In the genomic region with DNA sequence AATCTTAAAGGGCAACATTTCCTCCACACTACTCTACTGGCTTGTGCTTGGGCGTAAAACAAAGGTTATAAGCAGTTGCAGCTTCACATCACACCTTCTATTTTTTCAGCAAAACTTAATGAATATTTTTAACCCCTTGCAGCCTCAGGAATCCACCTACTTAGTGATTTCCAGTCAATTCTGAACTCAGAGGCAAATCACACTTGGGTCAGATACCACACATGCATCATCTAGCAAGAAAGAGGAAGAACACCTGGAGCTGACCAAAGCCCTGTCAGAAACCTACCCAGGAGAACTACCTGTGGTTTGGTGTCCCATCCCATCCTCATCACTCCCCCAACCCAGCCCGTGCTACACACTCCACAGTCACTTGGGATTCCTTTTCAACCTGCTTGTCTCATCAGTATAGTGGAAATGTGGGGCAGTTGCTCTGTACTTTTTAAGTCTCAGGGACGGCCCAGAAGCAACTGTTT, we compare ENCODE assay signal across 1 cellular context.
TF ChIP-seq lines count a peak whose summit lies in the region.

No MANE protein-coding gene starts in this region.

TF ChIP-seq in K562, 482 proteins besides CTCF, POLR2A, EP300 and RAD21 (continued from another document):
- TF ChIP-seq, protein P1, sequence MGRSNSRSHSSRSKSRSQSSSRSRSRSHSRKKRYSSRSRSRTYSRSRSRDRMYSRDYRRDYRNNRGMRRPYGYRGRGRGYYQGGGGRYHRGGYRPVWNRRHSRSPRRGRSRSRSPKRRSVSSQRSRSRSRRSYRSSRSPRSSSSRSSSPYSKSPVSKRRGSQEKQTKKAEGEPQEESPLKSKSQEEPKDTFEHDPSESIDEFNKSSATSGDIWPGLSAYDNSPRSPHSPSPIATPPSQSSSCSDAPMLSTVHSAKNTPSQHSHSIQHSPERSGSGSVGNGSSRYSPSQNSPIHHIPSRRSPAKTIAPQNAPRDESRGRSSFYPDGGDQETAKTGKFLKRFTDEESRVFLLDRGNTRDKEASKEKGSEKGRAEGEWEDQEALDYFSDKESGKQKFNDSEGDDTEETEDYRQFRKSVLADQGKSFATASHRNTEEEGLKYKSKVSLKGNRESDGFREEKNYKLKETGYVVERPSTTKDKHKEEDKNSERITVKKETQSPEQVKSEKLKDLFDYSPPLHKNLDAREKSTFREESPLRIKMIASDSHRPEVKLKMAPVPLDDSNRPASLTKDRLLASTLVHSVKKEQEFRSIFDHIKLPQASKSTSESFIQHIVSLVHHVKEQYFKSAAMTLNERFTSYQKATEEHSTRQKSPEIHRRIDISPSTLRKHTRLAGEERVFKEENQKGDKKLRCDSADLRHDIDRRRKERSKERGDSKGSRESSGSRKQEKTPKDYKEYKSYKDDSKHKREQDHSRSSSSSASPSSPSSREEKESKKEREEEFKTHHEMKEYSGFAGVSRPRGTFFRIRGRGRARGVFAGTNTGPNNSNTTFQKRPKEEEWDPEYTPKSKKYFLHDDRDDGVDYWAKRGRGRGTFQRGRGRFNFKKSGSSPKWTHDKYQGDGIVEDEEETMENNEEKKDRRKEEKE (IDR thresholded peaks at IDR 0.05; ENCODE audit: borderline replicate concordance in 1 of 2, control insufficient read depth in 1 of 2, low read depth in 2 of 2, low read length in 1 of 2): no peak
- TF ChIP-seq, protein P2, sequence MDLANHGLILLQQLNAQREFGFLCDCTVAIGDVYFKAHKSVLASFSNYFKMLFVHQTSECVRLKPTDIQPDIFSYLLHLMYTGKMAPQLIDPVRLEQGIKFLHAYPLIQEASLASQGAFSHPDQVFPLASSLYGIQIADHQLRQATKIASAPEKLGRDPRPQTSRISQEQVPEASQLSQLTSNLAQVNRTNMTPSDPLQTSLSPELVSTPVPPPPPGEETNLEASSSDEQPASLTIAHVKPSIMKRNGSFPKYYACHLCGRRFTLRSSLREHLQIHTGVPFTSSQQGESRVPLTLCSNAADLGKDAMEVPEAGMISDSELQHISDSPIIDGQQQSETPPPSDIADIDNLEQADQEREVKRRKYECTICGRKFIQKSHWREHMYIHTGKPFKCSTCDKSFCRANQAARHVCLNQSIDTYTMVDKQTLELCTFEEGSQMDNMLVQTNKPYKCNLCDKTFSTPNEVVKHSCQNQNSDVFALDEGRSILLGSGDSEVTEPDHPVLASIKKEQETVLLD (IDR thresholded peaks at IDR 0.05): no peak
- TF ChIP-seq NR4A1 (CRISPR knock-in tag; IDR thresholded peaks at IDR 0.05) (no peak), NR4A1 (tag; IDR thresholded peaks at IDR 0.05) (no peak), TCF7 (IDR thresholded peaks at IDR 0.05; ENCODE audit: borderline replicate concordance) (no peak), SRSF3 (IDR thresholded peaks at IDR 0.05; ENCODE audit: insufficient read depth, low read length) (no peak), ZNF133 (CRISPR knock-in tag; IDR thresholded peaks at IDR 0.05) (no peak), MTA1 (IDR thresholded peaks at IDR 0.05; ENCODE audit: borderline replicate concordance) (no peak), ZNF146 (CRISPR knock-in tag; IDR thresholded peaks at IDR 0.05; ENCODE audit: unreplicated experiment) (no peak), ETV6 (IDR thresholded peaks at IDR 0.05; ENCODE audit: borderline replicate concordance in 1 of 2, low read depth in 2 of 2, low read length in 1 of 2) (no peak), ETV6 (CRISPR knock-in tag; IDR thresholded peaks at IDR 0.05; ENCODE audit: borderline replicate concordance) (no peak), BDP1 (IDR thresholded peaks at IDR 0.05; ENCODE audit: insufficient read depth, insufficient read length) (no peak)
- TF ChIP-seq, protein P3, sequence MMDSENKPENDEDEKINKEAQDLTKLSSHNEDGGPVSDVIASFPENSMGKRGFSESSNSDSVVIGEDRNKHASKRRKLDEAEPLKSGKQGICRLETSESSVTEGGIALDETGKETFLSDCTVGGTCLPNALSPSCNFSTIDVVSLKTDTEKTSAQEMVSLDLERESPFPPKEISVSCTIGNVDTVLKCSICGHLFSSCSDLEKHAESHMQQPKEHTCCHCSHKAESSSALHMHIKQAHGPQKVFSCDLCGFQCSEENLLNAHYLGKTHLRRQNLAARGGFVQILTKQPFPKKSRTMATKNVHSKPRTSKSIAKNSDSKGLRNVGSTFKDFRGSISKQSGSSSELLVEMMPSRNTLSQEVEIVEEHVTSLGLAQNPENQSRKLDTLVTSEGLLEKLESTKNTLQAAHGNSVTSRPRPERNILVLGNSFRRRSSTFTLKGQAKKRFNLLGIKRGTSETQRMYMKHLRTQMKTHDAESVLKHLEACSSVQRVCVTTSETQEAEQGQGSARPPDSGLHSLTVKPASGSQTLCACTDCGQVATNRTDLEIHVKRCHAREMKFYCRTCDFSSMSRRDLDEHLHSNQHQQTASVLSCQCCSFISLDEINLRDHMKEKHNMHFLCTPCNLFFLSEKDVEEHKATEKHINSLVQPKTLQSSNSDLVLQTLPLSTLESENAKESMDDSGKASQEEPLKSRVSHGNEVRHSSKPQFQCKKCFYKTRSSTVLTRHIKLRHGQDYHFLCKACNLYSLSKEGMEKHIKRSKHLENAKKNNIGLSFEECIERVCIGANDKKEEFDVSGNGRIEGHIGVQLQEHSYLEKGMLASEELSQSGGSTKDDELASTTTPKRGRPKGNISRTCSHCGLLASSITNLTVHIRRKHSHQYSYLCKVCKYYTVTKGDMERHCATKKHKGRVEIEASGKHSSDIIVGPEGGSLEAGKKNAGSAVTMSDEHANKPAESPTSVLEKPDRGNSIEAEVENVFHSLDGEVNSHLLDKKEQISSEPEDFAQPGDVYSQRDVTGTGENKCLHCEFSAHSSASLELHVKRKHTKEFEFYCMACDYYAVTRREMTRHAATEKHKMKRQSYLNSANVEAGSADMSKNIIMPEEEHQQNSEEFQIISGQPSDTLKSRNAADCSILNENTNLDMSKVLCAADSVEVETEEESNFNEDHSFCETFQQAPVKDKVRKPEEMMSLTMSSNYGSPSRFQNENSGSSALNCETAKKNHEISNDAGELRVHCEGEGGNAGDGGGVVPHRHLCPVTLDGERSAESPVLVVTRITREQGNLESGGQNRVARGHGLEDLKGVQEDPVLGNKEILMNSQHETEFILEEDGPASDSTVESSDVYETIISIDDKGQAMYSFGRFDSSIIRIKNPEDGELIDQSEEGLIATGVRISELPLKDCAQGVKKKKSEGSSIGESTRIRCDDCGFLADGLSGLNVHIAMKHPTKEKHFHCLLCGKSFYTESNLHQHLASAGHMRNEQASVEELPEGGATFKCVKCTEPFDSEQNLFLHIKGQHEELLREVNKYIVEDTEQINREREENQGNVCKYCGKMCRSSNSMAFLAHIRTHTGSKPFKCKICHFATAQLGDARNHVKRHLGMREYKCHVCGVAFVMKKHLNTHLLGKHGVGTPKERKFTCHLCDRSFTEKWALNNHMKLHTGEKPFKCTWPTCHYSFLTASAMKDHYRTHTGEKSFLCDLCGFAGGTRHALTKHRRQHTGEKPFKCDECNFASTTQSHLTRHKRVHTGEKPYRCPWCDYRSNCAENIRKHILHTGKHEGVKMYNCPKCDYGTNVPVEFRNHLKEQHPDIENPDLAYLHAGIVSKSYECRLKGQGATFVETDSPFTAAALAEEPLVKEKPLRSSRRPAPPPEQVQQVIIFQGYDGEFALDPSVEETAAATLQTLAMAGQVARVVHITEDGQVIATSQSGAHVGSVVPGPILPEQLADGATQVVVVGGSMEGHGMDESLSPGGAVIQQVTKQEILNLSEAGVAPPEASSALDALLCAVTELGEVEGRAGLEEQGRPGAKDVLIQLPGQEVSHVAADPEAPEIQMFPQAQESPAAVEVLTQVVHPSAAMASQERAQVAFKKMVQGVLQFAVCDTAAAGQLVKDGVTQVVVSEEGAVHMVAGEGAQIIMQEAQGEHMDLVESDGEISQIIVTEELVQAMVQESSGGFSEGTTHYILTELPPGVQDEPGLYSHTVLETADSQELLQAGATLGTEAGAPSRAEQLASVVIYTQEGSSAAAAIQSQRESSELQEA (IDR thresholded peaks at IDR 0.05; ENCODE audit: low read depth): no peak
TF ChIP-seq in K562: peak in this region for 0.
